ENCODE assay signal across 8 cellular contexts in genomic region chr17:59365383-59365981, GRCh38. TPM values are rescaled to one million over a fixed set of nuclear protein-coding genes. Genes with fewer than 3 reads are reported as not detected.
A peak's percentile ranks its signal among the peaks of the same experiment; 100 is the strongest.
DNase-seq lines count a peak whose midpoint lies in the region; ATAC-seq and TF ChIP-seq lines count a peak whose summit lies in the region.

No MANE protein-coding gene starts in this region.

- no peaks in the 10 kb centered on the region for H3K36me3 ChIP-seq in suprapubic skin

- no peak for ATAC-seq in GM18505 (IDR thresholded peaks at IDR 0.05; ENCODE audit: unreplicated experiment)
- ATAC-seq in HG03280 (IDR thresholded peaks at IDR 0.05; ENCODE audit: unreplicated experiment), result no peak

- H3K9me3 Mint-ChIP-seq in activated naive CD8-positive, alpha-beta T cell (ENCODE audit: low read depth), result no peaks in the 10 kb centered on the region

- H3K4me3 ChIP-seq in suprapubic skin, result peak overlapping the region; percentile 2

- no peaks in the 10 kb centered on the region for H3K27me3 ChIP-seq in suprapubic skin

- peaks cover 82% of the 10 kb centered on the region for H3K4me1 Mint-ChIP-seq in activated naive CD8-positive, alpha-beta T cell (ENCODE audit: low read depth)

- H3K27me3 Mint-ChIP-seq in activated naive CD8-positive, alpha-beta T cell, result no peaks in the 10 kb centered on the region

- 57% methylated on average over 4 of the region's 4 CpGs for WGBS in suprapubic skin

- DNase-seq in C1 segment of cervical spinal cord (lab: John Stamatoyannopoulos, UW) (peak in 11 of 14 donors; percentile 18 to 61 (median 35)), NCI-H1436 treated with DMSO at 0.1 percent for 48 hours (lab: John Stamatoyannopoulos, UW) (peak; percentile 42), left kidney (ENCODE audit: low read depth, low spot score) (peak; percentile 83), suprapubic skin (ENCODE audit: low spot score in 2 of 2) (no peak), 8988T (no peak)

- H3K36me3 Mint-ChIP-seq in activated naive CD8-positive, alpha-beta T cell, result peaks cover 4% of the 10 kb centered on the region

- H3K27ac ChIP-seq in suprapubic skin, result peak overlapping the region; percentile 82

- H3K4me3 Mint-ChIP-seq in activated naive CD8-positive, alpha-beta T cell, result peak overlapping the region; percentile 68

- peak overlapping the region; percentile 90 for H3K27ac Mint-ChIP-seq in activated naive CD8-positive, alpha-beta T cell

- no peak for TF ChIP-seq CTCF in suprapubic skin (IDR thresholded peaks at IDR 0.05)

- no peaks in the 10 kb centered on the region for H3K9me3 ChIP-seq in suprapubic skin

- H3K4me1 ChIP-seq in suprapubic skin, result peaks cover 98% of the 10 kb centered on the region

- no peak for TF ChIP-seq EP300 in suprapubic skin (IDR thresholded peaks at IDR 0.05)

- no peak for TF ChIP-seq POLR2A in suprapubic skin (IDR thresholded peaks at IDR 0.05)
- TF ChIP-seq POLR2A in GM18505 (IDR thresholded peaks at IDR 0.05; ENCODE audit: borderline replicate concordance, extremely low read depth, insufficient read depth, insufficient read length), result no peak

RNA-seq across cellular contexts. Expression of gene YPEL2, which starts 34.0 kb away (rescaled TPM):
- total RNA-seq in suprapubic skin, result 10 to 100 TPM; 16.7 to 33.6 (median 21.3) TPM

Comparison
In these comparisons a context has a peak if more than half of its experiments do, and no peak if none do; other contexts are left out.
1. DNase-seq: peak in C1 segment of cervical spinal cord (11 of 14), NCI-H1436 treated with DMSO at 0.1 percent for 48 hours (single experiment) and left kidney (single experiment); none in suprapubic skin (0 of 2) and 8988T (single experiment).